Comparison of ENCODE assay signal across 11 cellular contexts in genomic region chr16:15618392-15618791, GRCh38. TPM values are rescaled to one million over a fixed set of nuclear protein-coding genes. Genes with fewer than 3 reads are reported as not detected.
DNase-seq lines count a peak whose midpoint lies in the region; ATAC-seq, FAIRE-seq and TF ChIP-seq lines count a peak whose summit lies in the region.
"Had no signal": no experiment of that assay in that cellular context is flagged by ENCODE, and none has a peak within 500 bp of the region (broad histone marks: within the 10 kb centered on the region; RNA-seq: fewer than 3 reads in every experiment).

No MANE protein-coding gene starts in this region.

- no peaks in the 10 kb centered on the region for H3K27me3 ChIP-seq in bronchial epithelial cell (ENCODE audit: control insufficient read depth, insufficient read depth, low read length)
- H3K27me3 ChIP-seq in neutrophil: no peaks in the 10 kb centered on the region

- H3K4me3 ChIP-seq in bronchial epithelial cell (ENCODE audit: low read depth, low read length) (no peak overlapping the region), neutrophil (ENCODE audit: low read depth in 1 of 2, low read length in 1 of 2) (no peak overlapping the region)
- H3K4me3 ChIP-seq: coronary artery, psoas muscle had no signal

- no peak overlapping the region for H3K4me3 Mint-ChIP-seq in Calu3 (ENCODE audit: low read depth, unreplicated experiment)

- H3K27me3 Mint-ChIP-seq in Calu3 (ENCODE audit: unreplicated experiment): no peaks in the 10 kb centered on the region

- CTCF ChIA-PET in Calu3 (lab: Charles Lee): no interaction called here

- no peaks in the 10 kb centered on the region for H3K4me1 ChIP-seq in neutrophil (ENCODE audit: control insufficient read depth in 1 of 2, insufficient read depth in 1 of 2, low read depth in 1 of 2, low read length in 1 of 2)

- peak overlapping the region; percentile 26 for H3K27ac Mint-ChIP-seq in Calu3 (ENCODE audit: unreplicated experiment)

- ATAC-seq in GM19035 (IDR thresholded peaks at IDR 0.05; ENCODE audit: unreplicated experiment) (no peak), GM21737 (IDR thresholded peaks at IDR 0.05; ENCODE audit: unreplicated experiment) (no peak)

- TF ChIP-seq CTCF in Calu3 (IDR thresholded peaks at IDR 0.05; ENCODE audit: unreplicated experiment) (no peak), bronchial epithelial cell (IDR thresholded peaks at IDR 0.05; ENCODE audit: insufficient read depth, low read length, severe bottlenecking) (no peak), neutrophil (IDR thresholded peaks at IDR 0.05) (no peak)

- intact Hi-C loops in Calu3 (cut with micrococcal nuclease; ENCODE audit: unreplicated experiment): no loop called here

- no peaks in the 10 kb centered on the region for H3K9me3 Mint-ChIP-seq in Calu3 (ENCODE audit: low read depth, unreplicated experiment)

- no peak for FAIRE-seq in bronchial epithelial cell (lab: Jason Lieb, UNC)

- no peaks in the 10 kb centered on the region for H3K9me3 ChIP-seq in neutrophil
- H3K9me3 ChIP-seq: psoas muscle had no signal

- peaks cover 26% of the 10 kb centered on the region for H3K36me3 Mint-ChIP-seq in Calu3 (ENCODE audit: insufficient read depth, unreplicated experiment)

- DNase-seq in Calu3 (no peak), LHCN-M2 (ENCODE audit: low read depth) (peak; percentile 66), bronchial epithelial cell (ENCODE audit: low read depth) (peak; percentile 35)
- DNase-seq in stimulated activated CD4-positive, alpha-beta T cell treated with anti-CD3 and anti-CD28 coated beads, Interleukin-4, amount 100 ng/mL, for 24 hours: no peak
- DNase-seq: NCI-H446 treated with DMSO at 0.1 percent for 48 hours, psoas muscle, substantia nigra had no signal

- peaks cover 16% of the 10 kb centered on the region for H3K36me3 ChIP-seq in bronchial epithelial cell (ENCODE audit: control insufficient read depth, insufficient read depth, low read length)
- H3K36me3 ChIP-seq in neutrophil: peaks cover 100% of the 10 kb centered on the region

- BruUV-seq in Calu3 (replicated peaks; lab: Mats Ljungman, UMichigan): no TSS peak

- peaks cover 7% of the 10 kb centered on the region for H3K4me1 Mint-ChIP-seq in Calu3 (ENCODE audit: low read depth, unreplicated experiment)

- peak overlapping the region; percentile 36 for H3K27ac ChIP-seq in neutrophil
- H3K27ac ChIP-seq: coronary artery, psoas muscle had no signal

RNA-seq across cellular contexts. Expression of gene MARF1, which starts 24.6 kb away (rescaled TPM):
- total RNA-seq in Calu3 (2022) (57.6 and 61.3 TPM in 2 replicates), LHCN-M2 (2014; rRNA removed) (11.9 and 15.3 TPM in 2 replicates), bronchial epithelial cell (12.9 and 17.4 TPM in 2 replicates)
- polyA plus RNA-seq in LHCN-M2 (2012): 9.2 TPM

RNA-seq across cellular contexts. Expression of gene NDE1, which starts 31.7 kb away (rescaled TPM):
- total RNA-seq in Calu3 (2022): 66.0 and 71.1 TPM in 2 replicates
- total RNA-seq in LHCN-M2 (2014; rRNA removed): 29.6 and 51.2 TPM in 2 replicates
- polyA plus RNA-seq in LHCN-M2 (2012): 28.9 TPM
- 64.9 and 74.2 TPM in 2 replicates for total RNA-seq in bronchial epithelial cell

Comparison
In these comparisons a context has a peak if more than half of its experiments do, and no peak if none do; other contexts are left out.
1. DNase-seq: peak in LHCN-M2 (single experiment) and bronchial epithelial cell (single experiment); none in Calu3 (single experiment) and stimulated activated CD4-positive, alpha-beta T cell treated with anti-CD3 and anti-CD28 coated beads, Interleukin-4, amount 100 ng/mL, for 24 hours (single experiment).